14 cellular contexts compared by ENCODE assay signal in the genomic region with DNA sequence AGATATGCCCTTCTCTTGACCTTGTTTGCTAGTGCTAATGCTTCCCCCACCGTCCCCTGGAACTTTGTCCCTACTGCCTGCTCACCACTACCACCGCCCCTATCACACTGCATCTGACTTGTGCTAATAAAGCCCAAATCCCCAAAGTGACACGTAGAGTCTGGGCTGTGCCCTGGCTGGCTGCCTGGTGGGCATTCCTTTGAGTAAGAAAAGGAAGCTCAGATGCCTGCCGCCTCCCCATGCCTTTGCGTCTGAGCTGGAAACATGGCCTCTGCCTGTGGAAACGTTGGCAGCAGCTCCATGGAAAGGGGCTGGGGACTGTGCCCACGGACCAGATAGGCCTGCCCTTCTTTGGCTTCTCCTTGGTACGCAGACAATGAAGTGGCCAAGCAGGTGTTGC.
DNase-seq lines count a peak whose midpoint lies in the region; ATAC-seq and TF ChIP-seq lines count a peak whose summit lies in the region.
"Had no signal": no experiment of that assay in that cellular context is flagged by ENCODE, and none has a peak within 500 bp of the region (broad histone marks: within the 10 kb centered on the region; RNA-seq: fewer than 3 reads in every experiment).

No MANE protein-coding gene starts in this region.

- intact Hi-C loops in mammary epithelial cell (cut with micrococcal nuclease) = no loop called here
- intact Hi-C loops in MCF 10A (cut with micrococcal nuclease) = no loop called here
- intact Hi-C loops in esophagus muscularis mucosa (cut with DNase I) = no loop called here

- CTCF ChIA-PET in mammary epithelial cell (lab: Charles Lee; ENCODE audit: low non-redundant PET) (no interaction called here), MCF 10A (lab: Yijun Ruan, JAX) (interaction anchor here (0.8 to 1.0 kb wide), 2 partner anchors 137 to 207 kb away, joined by 3 to 4 read pairs; no protein-coding TSS in a partner anchor)

- no peaks in the 10 kb centered on the region for H3K79me2 ChIP-seq in mammary epithelial cell (ENCODE audit: insufficient read depth, low read length)

- no peaks in the 10 kb centered on the region for H3K4me1 Mint-ChIP-seq in MCF 10A (ENCODE audit: insufficient read depth, unreplicated experiment)
- H3K4me1 Mint-ChIP-seq in progenitor cell of endocrine pancreas (ENCODE audit: low read depth) = no peaks in the 10 kb centered on the region
- H3K4me1 Mint-ChIP-seq: CD4-positive, CD25-positive, alpha-beta regulatory T cell had no signal

- dilution Hi-C loops in mammary epithelial cell (cut with HindIII; ENCODE audit: low sequenced_read_pairs) = no loop called here

- TF ChIP-seq EP300 in esophagus muscularis mucosa (IDR thresholded peaks at IDR 0.05) = no peak

- 16% methylated on average over 7 of the region's 8 CpGs for WGBS in mammary epithelial cell (ENCODE audit: low coverage, missing lambda C conversion rate)
- WGBS in esophagus muscularis mucosa = 60% methylated on average over 8 of the region's 8 CpGs

- H3K4me3 Mint-ChIP-seq in MCF 10A (ENCODE audit: unreplicated experiment) (no peak overlapping the region), progenitor cell of endocrine pancreas (ENCODE audit: low read depth) (no peak overlapping the region)
- H3K4me3 Mint-ChIP-seq: HFFc6 had no signal

- H3K27ac ChIP-seq in mammary epithelial cell (ENCODE audit: insufficient read depth, low read depth, low read length) (no peak overlapping the region), esophagus muscularis mucosa (replicated peaks in 1 of 4) (no peak overlapping the region)
- H3K27ac ChIP-seq: 22Rv1; BLaER1 treated with 17β-estradiol and CSF1 and Interleukin-3, amounts not matched to agents 10 nM and 100 nM had no signal

- TF ChIP-seq POLR2A in esophagus muscularis mucosa (IDR thresholded peaks at IDR 0.05; ENCODE audit: low read depth) = no peak

- H3K4me1 ChIP-seq in mammary epithelial cell (ENCODE audit: insufficient read depth, low read length) (no peaks in the 10 kb centered on the region), esophagus muscularis mucosa (no peaks in the 10 kb centered on the region)
- H3K4me1 ChIP-seq: BLaER1 treated with 17β-estradiol and CSF1 and Interleukin-3, amounts not matched to agents 10 nM and 100 nM had no signal

- H3K4me3 ChIP-seq in mammary epithelial cell (replicated peaks in 1 of 3; ENCODE audit: insufficient read depth in 1 of 3, low read depth in 2 of 3, low read length in 3 of 3) (no peak overlapping the region), esophagus muscularis mucosa (no peak overlapping the region)
- H3K4me3 ChIP-seq: BLaER1 treated with 17β-estradiol and CSF1 and Interleukin-3, amounts not matched to agents 10 nM and 100 nM had no signal

- H3K27ac Mint-ChIP-seq in MCF 10A (ENCODE audit: low read depth, unreplicated experiment) (no peak overlapping the region), progenitor cell of endocrine pancreas (peak overlapping the region; percentile 2)
- H3K27ac Mint-ChIP-seq: CD4-positive, CD25-positive, alpha-beta regulatory T cell; HFFc6 had no signal

- H3K36me3 ChIP-seq in mammary epithelial cell (ENCODE audit: insufficient read depth, low read length) (no peaks in the 10 kb centered on the region), esophagus muscularis mucosa (no peaks in the 10 kb centered on the region)
- H3K36me3 ChIP-seq: BLaER1 treated with 17β-estradiol and CSF1 and Interleukin-3, amounts not matched to agents 10 nM and 100 nM had no signal

- no peak for TF ChIP-seq CTCF in mammary epithelial cell (conservative IDR thresholded peaks at IDR 0.05 in 1 of 2, IDR thresholded peaks at IDR 0.05 in 1 of 2; ENCODE audit: extremely low read depth in 1 of 2, insufficient read depth in 1 of 2, low read depth in 1 of 2, low read length in 2 of 2)
- TF ChIP-seq CTCF in MCF 10A (IDR thresholded peaks at IDR 0.05; ENCODE audit: unreplicated experiment) = no peak
- TF ChIP-seq CTCF in esophagus muscularis mucosa (IDR thresholded peaks at IDR 0.05) = no peak
- no peak for TF ChIP-seq CTCF in progenitor cell of endocrine pancreas (IDR thresholded peaks at IDR 0.05; ENCODE audit: unreplicated experiment)

- no peaks in the 10 kb centered on the region for H4K20me1 ChIP-seq in mammary epithelial cell (ENCODE audit: insufficient read depth, low read length)
- H4K20me1 ChIP-seq: BLaER1 treated with 17β-estradiol and CSF1 and Interleukin-3, amounts not matched to agents 10 nM and 100 nM had no signal

- BruUV-seq in mammary epithelial cell (replicated peaks; lab: Mats Ljungman, UMichigan) (no TSS peak), MCF 10A (replicated peaks; lab: Mats Ljungman, UMichigan) (no TSS peak)

- H3K27me3 Mint-ChIP-seq in MCF 10A (ENCODE audit: insufficient read depth, unreplicated experiment) (no peaks in the 10 kb centered on the region), progenitor cell of endocrine pancreas (no peaks in the 10 kb centered on the region)

- H3K36me3 Mint-ChIP-seq in MCF 10A (ENCODE audit: insufficient read depth, unreplicated experiment) (no peaks in the 10 kb centered on the region), progenitor cell of endocrine pancreas (ENCODE audit: insufficient read depth) (no peaks in the 10 kb centered on the region)
- H3K36me3 Mint-ChIP-seq: CD4-positive, CD25-positive, alpha-beta regulatory T cell had no signal

- H3K9ac ChIP-seq in mammary epithelial cell (ENCODE audit: insufficient read depth, low read length) = no peak overlapping the region
- H3K9ac ChIP-seq: BLaER1 treated with 17β-estradiol and CSF1 and Interleukin-3, amounts not matched to agents 10 nM and 100 nM had no signal

- H3K9me3 Mint-ChIP-seq in MCF 10A (ENCODE audit: unreplicated experiment) (no peaks in the 10 kb centered on the region), progenitor cell of endocrine pancreas (ENCODE audit: low read depth) (no peaks in the 10 kb centered on the region)
- H3K9me3 Mint-ChIP-seq: CD4-positive, CD25-positive, alpha-beta regulatory T cell; HFFc6 had no signal

- H3K9me3 ChIP-seq in mammary epithelial cell (replicated peaks; ENCODE audit: insufficient read depth, low read length) (no peaks in the 10 kb centered on the region), esophagus muscularis mucosa (no peaks in the 10 kb centered on the region)
- H3K9me3 ChIP-seq: BLaER1 treated with 17β-estradiol and CSF1 and Interleukin-3, amounts not matched to agents 10 nM and 100 nM had no signal

- no peak for ATAC-seq in GM19351 (IDR thresholded peaks at IDR 0.05; ENCODE audit: unreplicated experiment)
- no peak for ATAC-seq in HG03039 (IDR thresholded peaks at IDR 0.05; ENCODE audit: unreplicated experiment)
- ATAC-seq: HepG2 had no signal

- no peak for DNase-seq in mammary epithelial cell
- DNase-seq in MCF 10A (ENCODE audit: unreplicated experiment) = no peak
- peak; percentile 81 for DNase-seq in esophagus muscularis mucosa (ENCODE audit: extremely low spot score)
- no peak for DNase-seq in progenitor cell of endocrine pancreas (ENCODE audit: low spot score, unreplicated experiment)
- DNase-seq in dedifferentiated amniotic fluid mesenchymal stem cell (ENCODE audit: extremely low spot score) = no peak
- DNase-seq: CD4-positive, CD25-positive, alpha-beta regulatory T cell; DMS53; HCEC 1CT; HFFc6 had no signal

- POLR2A ChIA-PET in MCF 10A (lab: Yijun Ruan, JAX) = no interaction called here

- no peak overlapping the region for H3K4me2 ChIP-seq in mammary epithelial cell (ENCODE audit: insufficient read depth, low read depth, low read length)
- H3K4me2 ChIP-seq: BLaER1 treated with 17β-estradiol and CSF1 and Interleukin-3, amounts not matched to agents 10 nM and 100 nM had no signal

- in situ Hi-C loops in mammary epithelial cell (cut with MboI; ENCODE audit: low sequenced_read_pairs in 2 of 2) = no loop called here

- H2AFZ ChIP-seq in mammary epithelial cell (ENCODE audit: low read depth, low read length) = peak overlapping the region; percentile 20

- H3K27me3 ChIP-seq in mammary epithelial cell (ENCODE audit: insufficient read depth, low read length) = no peaks in the 10 kb centered on the region
- no peaks in the 10 kb centered on the region for H3K27me3 ChIP-seq in esophagus muscularis mucosa
- H3K27me3 ChIP-seq: BLaER1 treated with 17β-estradiol and CSF1 and Interleukin-3, amounts not matched to agents 10 nM and 100 nM had no signal
